In genomic region chr12:5232291-5232690, GRCh38 we compare ENCODE assay signal across 27 cellular contexts.
"Had no signal": no experiment of that assay in that cellular context is flagged by ENCODE, and none has a peak within 500 bp of the region (broad histone marks: within the 10 kb centered on the region; RNA-seq: fewer than 3 reads in every experiment).

No MANE protein-coding gene starts in this region.

- H3K9me3 Mint-ChIP-seq: activated naive CD8-positive, alpha-beta T cell treated with anti-CD3 and anti-CD28 coated beads, Interleukin-2, amount 50 U/mL, for 24 hours; central memory CD8-positive, alpha-beta T cell; effector memory CD8-positive, alpha-beta T cell had no signal

- H3K27ac ChIP-seq: brain microvascular endothelial cell, dorsolateral prefrontal cortex, hepatocyte, neural progenitor cell, right lobe of liver, skin epidermis, thyroid gland, upper lobe of right lung had no signal

- H3K4me1 ChIP-seq: right lobe of liver, thyroid gland, upper lobe of right lung had no signal

- H3K4me3 ChIP-seq: dorsolateral prefrontal cortex, hepatocyte, lung, neural progenitor cell, right lobe of liver, skin epidermis, thyroid gland, upper lobe of right lung had no signal

- ATAC-seq: activated CD8-positive, alpha-beta T cell treated with anti-CD3 and anti-CD28 coated beads, Interleukin-2, amount 10 ng/mL, durations not matched to agents 7 days and 5 days; activated naive CD8-positive, alpha-beta T cell treated with anti-CD3 and anti-CD28 coated beads, Interleukin-2, amount 50 U/mL, for 24 hours; effector memory CD8-positive, alpha-beta T cell; esophagus mucosa; left lobe of liver; naive thymus-derived CD4-positive, alpha-beta T cell; upper lobe of right lung had no signal

- H3K27me3 ChIP-seq: brain microvascular endothelial cell, hepatocyte, neural progenitor cell, right lobe of liver, thyroid gland, upper lobe of right lung had no signal

- DNase-seq: activated CD4-positive, alpha-beta T cell treated with anti-CD3 and anti-CD28 coated beads for 1 hour; activated CD4-positive, alpha-beta T cell treated with anti-CD3 and anti-CD28 coated beads, Interleukin-2, amount 50 U/mL, for 1 hour; activated CD8-positive, alpha-beta T cell treated with anti-CD3 and anti-CD28 coated beads, Interleukin-2, amount 10 ng/mL, durations not matched to agents 7 days and 5 days; activated gamma-delta T cell; activated naive CD4-positive, alpha-beta T cell treated with anti-CD3 and anti-CD28 coated beads, Interleukin-2, amount 50 U/mL, for 16 hours; activated naive CD8-positive, alpha-beta T cell treated with anti-CD3 and anti-CD28 coated beads, Interleukin-2, amount 50 U/mL, for 24 hours; aorta; brain microvascular endothelial cell; effector memory CD8-positive, alpha-beta T cell; foreskin melanocyte; immature natural killer cell; naive thymus-derived CD4-positive, alpha-beta T cell; posterior cingulate gyrus; right lobe of liver; stimulated activated CD4-positive, alpha-beta T cell treated with anti-CD3 and anti-CD28 coated beads, Interleukin-1b, Interleukin-23, amount 100 ng/mL, for 48 hours; thyroid gland; upper lobe of right lung had no signal

- H3K4me3 Mint-ChIP-seq: activated CD8-positive, alpha-beta T cell treated with anti-CD3 and anti-CD28 coated beads, Interleukin-2, amount 10 ng/mL, durations not matched to agents 7 days and 5 days; activated naive CD8-positive, alpha-beta T cell treated with anti-CD3 and anti-CD28 coated beads, Interleukin-2, amount 50 U/mL, for 24 hours; activated T-helper 1 cell treated with anti-CD3 and anti-CD28 coated beads, Interleukin-12 subunit alpha, Interleukin-12 subunit beta, Interleukin-2, Interleukin-4 antibody, amounts not matched to agents 30 ng/mL and 10 ng/mL and 1 ng/mL, durations not matched to agents 14 hours and 24 hours and 36 hours; central memory CD8-positive, alpha-beta T cell; effector memory CD8-positive, alpha-beta T cell; immature natural killer cell; naive thymus-derived CD4-positive, alpha-beta T cell; neural progenitor cell; stimulated activated naive CD8-positive, alpha-beta T cell treated with anti-CD3 and anti-CD28 coated beads, Interleukin-15, Interleukin-2, amounts not matched to agents 100 ng/mL and 50 ng/mL, for 24 hours had no signal

- H3K27ac Mint-ChIP-seq: activated CD8-positive, alpha-beta T cell treated with anti-CD3 and anti-CD28 coated beads, Interleukin-2, amount 10 ng/mL, durations not matched to agents 7 days and 5 days; activated naive CD8-positive, alpha-beta T cell treated with anti-CD3 and anti-CD28 coated beads, Interleukin-2, amount 50 U/mL, for 24 hours; activated T-helper 1 cell treated with anti-CD3 and anti-CD28 coated beads, Interleukin-12 subunit alpha, Interleukin-12 subunit beta, Interleukin-2, Interleukin-4 antibody, amounts not matched to agents 30 ng/mL and 10 ng/mL and 1 ng/mL, durations not matched to agents 14 hours and 24 hours and 36 hours; effector memory CD8-positive, alpha-beta T cell; immature natural killer cell; naive thymus-derived CD4-positive, alpha-beta T cell; neural progenitor cell; stimulated activated naive CD8-positive, alpha-beta T cell treated with anti-CD3 and anti-CD28 coated beads, Interleukin-15, Interleukin-2, amounts not matched to agents 100 ng/mL and 50 ng/mL, for 24 hours had no signal

- H3K36me3 Mint-ChIP-seq: immature natural killer cell; naive thymus-derived CD4-positive, alpha-beta T cell; neural progenitor cell had no signal

- H3K4me1 Mint-ChIP-seq: activated naive CD8-positive, alpha-beta T cell treated with anti-CD3 and anti-CD28 coated beads, Interleukin-2, amount 50 U/mL, for 24 hours; central memory CD8-positive, alpha-beta T cell; immature natural killer cell; naive thymus-derived CD4-positive, alpha-beta T cell; neural progenitor cell had no signal

- H3K9me3 ChIP-seq: right lobe of liver, thyroid gland, upper lobe of right lung had no signal

- H3K36me3 ChIP-seq: brain microvascular endothelial cell, neural progenitor cell, right lobe of liver, thyroid gland, upper lobe of right lung had no signal
